15 cellular contexts compared by ENCODE assay signal in the genomic region with DNA sequence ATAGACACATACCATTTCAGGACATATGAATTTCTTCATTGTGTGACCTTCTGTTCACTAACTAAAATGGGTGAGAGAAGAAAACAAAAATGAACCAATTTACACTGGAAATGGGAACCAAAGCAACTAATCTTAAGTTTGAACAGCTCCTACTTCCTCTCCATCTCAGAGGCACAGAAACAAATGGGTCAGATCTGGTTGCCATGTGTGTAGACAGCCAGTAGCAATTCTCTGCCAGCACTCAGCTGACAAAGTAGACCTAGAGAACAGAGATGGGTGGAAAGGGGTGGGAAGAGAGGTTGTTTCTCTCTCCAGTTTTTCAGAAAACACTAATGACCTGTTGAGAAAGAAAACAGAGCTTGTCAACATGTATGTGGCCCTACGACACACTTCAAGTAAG. TPM values are rescaled to one million over a fixed set of nuclear protein-coding genes. Genes with fewer than 3 reads are reported as not detected.
A peak's percentile ranks its signal among the peaks of the same experiment; 100 is the strongest.
DNase-seq lines count a peak whose midpoint lies in the region; ATAC-seq and TF ChIP-seq lines count a peak whose summit lies in the region.
"Had no signal": no experiment of that assay in that cellular context is flagged by ENCODE, and none has a peak within 500 bp of the region (broad histone marks: within the 10 kb centered on the region; RNA-seq: fewer than 3 reads in every experiment).

No MANE protein-coding gene starts in this region.

- no peak for TF ChIP-seq CTCF in fibroblast of lung (conservative IDR thresholded peaks at IDR 0.05 in 1 of 2, IDR thresholded peaks at IDR 0.05 in 1 of 2; ENCODE audit: low read depth in 1 of 2, low read length in 2 of 2)

- H3K27ac ChIP-seq in GM23248 (peak overlapping the region; percentile 84), fibroblast of lung (ENCODE audit: insufficient read depth, low read length) (no peak overlapping the region)

- H3K4me3 ChIP-seq in GM23248 (0 out of 2 replicates have a peak overlapping the region, but pooled peaks have one; percentile 6), fibroblast of lung (replicated peaks in 1 of 4; ENCODE audit: control extremely low read depth in 1 of 4, insufficient read depth in 1 of 4, low read depth in 3 of 4, low read length in 4 of 4) (no peak overlapping the region)

- H3K9me3 ChIP-seq in GM23248 (ENCODE audit: low read depth) (no peaks in the 10 kb centered on the region), fibroblast of lung (ENCODE audit: control insufficient read depth, insufficient read depth, low read depth, low read length) (no peaks in the 10 kb centered on the region)

- no peaks in the 10 kb centered on the region for H3K27me3 ChIP-seq in GM23248 (replicated peaks; ENCODE audit: insufficient read depth)
- no peaks in the 10 kb centered on the region for H3K27me3 ChIP-seq in fibroblast of lung (ENCODE audit: control insufficient read depth, insufficient read depth, low read length)

- no peak overlapping the region for H3K4me3 Mint-ChIP-seq in activated T-cell treated with anti-CD3 and anti-CD28 coated beads, Interleukin-2, amount 50 U/mL, for 72 hours
- H3K4me3 Mint-ChIP-seq: CD14-positive monocyte; CD8-positive, alpha-beta T cell; IgD-negative memory B cell had no signal

- no peak overlapping the region for H3K9ac ChIP-seq in GM23248
- H3K9ac ChIP-seq in fibroblast of lung (ENCODE audit: insufficient read depth, low read length) = no peak overlapping the region

- H3K27ac Mint-ChIP-seq in activated T-cell treated with anti-CD3 and anti-CD28 coated beads, Interleukin-2, amount 50 U/mL, for 72 hours = no peak overlapping the region
- H3K27ac Mint-ChIP-seq: CD14-positive monocyte; CD8-positive, alpha-beta T cell; IgD-negative memory B cell had no signal

- H3K4me1 Mint-ChIP-seq in activated T-cell treated with anti-CD3 and anti-CD28 coated beads, Interleukin-2, amount 50 U/mL, for 72 hours (ENCODE audit: low read depth) = no peaks in the 10 kb centered on the region
- H3K4me1 Mint-ChIP-seq: CD14-positive monocyte, IgD-negative memory B cell had no signal

- H2AFZ ChIP-seq in GM23248 (no peak overlapping the region), fibroblast of lung (ENCODE audit: low read length) (no peak overlapping the region)

- H3K9me2 ChIP-seq in GM23248 (ENCODE audit: insufficient read depth) = no peaks in the 10 kb centered on the region

- H3K36me3 Mint-ChIP-seq in activated T-cell treated with anti-CD3 and anti-CD28 coated beads, Interleukin-2, amount 50 U/mL, for 72 hours (ENCODE audit: insufficient read depth in 2 of 2) = no peaks in the 10 kb centered on the region
- H3K36me3 Mint-ChIP-seq: CD14-positive monocyte; CD8-positive, alpha-beta T cell; IgD-negative memory B cell had no signal

- peaks cover 42% of the 10 kb centered on the region for H3F3A ChIP-seq in GM23248 (ENCODE audit: insufficient read depth)

- in situ Hi-C loops in GM23248 (cut with MboI) = no loop called here

- H3K4me1 ChIP-seq in GM23248 (ENCODE audit: insufficient read depth) = peaks cover 41% of the 10 kb centered on the region
- peaks cover 4% of the 10 kb centered on the region for H3K4me1 ChIP-seq in fibroblast of lung (ENCODE audit: control insufficient read depth, extremely low read depth, insufficient read depth, low read length)

- no peak for ATAC-seq in GM21825 (IDR thresholded peaks at IDR 0.05; ENCODE audit: unreplicated experiment)
- ATAC-seq in activated T-cell treated with anti-CD3 and anti-CD28 coated beads, Interleukin-2, amount 50 U/mL, for 72 hours (replicated peaks in 1 of 2) = no peak
- ATAC-seq: CD8-positive, alpha-beta T cell had no signal

- H3K36me3 ChIP-seq in GM23248 (ENCODE audit: low read depth) (no peaks in the 10 kb centered on the region), fibroblast of lung (ENCODE audit: control insufficient read depth, insufficient read depth, low read length) (no peaks in the 10 kb centered on the region)

- no peaks in the 10 kb centered on the region for H3K9me3 Mint-ChIP-seq in activated T-cell treated with anti-CD3 and anti-CD28 coated beads, Interleukin-2, amount 50 U/mL, for 72 hours
- H3K9me3 Mint-ChIP-seq: CD8-positive, alpha-beta T cell had no signal

- peaks cover 31% of the 10 kb centered on the region for H3K27me3 Mint-ChIP-seq in activated T-cell treated with anti-CD3 and anti-CD28 coated beads, Interleukin-2, amount 50 U/mL, for 72 hours (ENCODE audit: low read depth)

- H4K20me1 ChIP-seq in GM23248 (ENCODE audit: insufficient read depth) (no peaks in the 10 kb centered on the region), fibroblast of lung (ENCODE audit: control insufficient read depth, extremely low read depth, insufficient read depth, low read length) (no peaks in the 10 kb centered on the region)

- H3K79me2 ChIP-seq in GM23248 (ENCODE audit: insufficient read depth) (no peaks in the 10 kb centered on the region), fibroblast of lung (ENCODE audit: control insufficient read depth, insufficient read depth, low read length) (no peaks in the 10 kb centered on the region)

- 84 to 86% methylated on average over 1 of the region's 1 CpG for whole genome bisulfite sequencing in GM23248 (ENCODE audit: low coverage in 1 of 2, low lambda C conversion rate in 2 of 2, missing lambda C conversion rate in 2 of 2), 2 experiments

- H3K4me2 ChIP-seq in GM23248 (ENCODE audit: unreplicated experiment) = peak overlapping the region; percentile 64
- H3K4me2 ChIP-seq in fibroblast of lung (ENCODE audit: extremely low read depth, insufficient read depth, low read length) = peak overlapping the region; percentile 5

- DNase-seq in GM23248 = peak; percentile 37
- DNase-seq in amniotic epithelial cell (ENCODE audit: low read depth) = peak; percentile 10
- DNase-seq in fibroblast of lung (ENCODE audit: low read depth in 2 of 2) = no peak
- no peak for DNase-seq in activated T-cell treated with anti-CD3 and anti-CD28 coated beads, Interleukin-2, amount 50 U/mL, for 72 hours
- no peak for DNase-seq in NCI-H2107 treated with DMSO at 0.1 percent for 48 hours (lab: John Stamatoyannopoulos, UW; ENCODE audit: unreplicated experiment)
- DNase-seq in NCI-H1048 (lab: John Stamatoyannopoulos, UW) = no peak
- DNase-seq: CD8-positive, alpha-beta T cell; COR-L47; DMS153; DMS79 treated with DMSO at 0.1 percent for 48 hours; H7 had no signal

RNA-seq across cellular contexts. Expression of gene POPDC3, which starts 14.3 kb away (rescaled TPM):
- total RNA-seq in GM23248 (2014; rRNA removed; shearing (Covaris generic)) = 37.4 and 45.1 TPM in 2 replicates
- polyA plus RNA-seq in GM23248 (2016; fragmentation: Nextera tagmentation; extraction: Ambion mirVana) (46.1 and 48.6 TPM in 2 replicates), fibroblast of lung (18.1 and 18.6 TPM in 2 replicates)
- 6.7 and 14.2 TPM in 2 replicates for total RNA-seq in fibroblast of lung
- polyA plus RNA-seq in fibroblast of lung (2012) = 11.0 TPM in 2 replicates
- not detected in 2 replicates for polyA minus RNA-seq in fibroblast of lung (ENCODE audit: low replicate concordance)
- not detected for total RNA-seq in activated T-cell treated with anti-CD3 and anti-CD28 coated beads, Interleukin-2, amount 50 U/mL, for 72 hours
- total RNA-seq: CD8-positive, alpha-beta T cell; HT-29 had no signal
- polyA plus RNA-seq: CD14-positive monocyte, IgD-negative memory B cell had no signal

Comparison
In these comparisons a context has a peak if more than half of its experiments do, and no peak if none do; other contexts are left out.
1. DNase-seq: peak in GM23248 (single experiment) and amniotic epithelial cell (single experiment); none in fibroblast of lung (0 of 2), activated T-cell treated with anti-CD3 and anti-CD28 coated beads, Interleukin-2, amount 50 U/mL, for 72 hours (0 of 2), NCI-H2107 treated with DMSO at 0.1 percent for 48 hours (single experiment) and NCI-H1048 (single experiment).